ENCODE assay signal across 22 cellular contexts in genomic region chr11:2204361-2205213, GRCh38. TPM values are rescaled to one million over a fixed set of nuclear protein-coding genes. Genes with fewer than 3 reads are reported as not detected.
DNase-seq lines count a peak whose midpoint lies in the region; ATAC-seq and TF ChIP-seq lines count a peak whose summit lies in the region.
"Had no signal": no experiment of that assay in that cellular context is flagged by ENCODE, and none has a peak within 500 bp of the region (broad histone marks: within the 10 kb centered on the region; RNA-seq: fewer than 3 reads in every experiment).

No MANE protein-coding gene starts in this region.

- H3K9me3 Mint-ChIP-seq in chondrocyte (ENCODE audit: low read depth), result peaks cover 10% of the 10 kb centered on the region
- H3K9me3 Mint-ChIP-seq: H9 had no signal

- H2BK5ac ChIP-seq in mesenchymal stem cell (ENCODE audit: low read depth, low read length, poor library complexity, severe bottlenecking), result no peak overlapping the region

- H3K4me1 ChIP-seq in right atrium auricular region (no peaks in the 10 kb centered on the region), mesenchymal stem cell (ENCODE audit: control insufficient read depth, insufficient read depth, low read depth, low read length) (peaks cover 20% of the 10 kb centered on the region), upper lobe of left lung (peaks cover 0 to 6% (median 0%) of the 10 kb centered on the region in 4 donors)
- H3K4me1 ChIP-seq: testis had no signal

- H3K36me3 ChIP-seq in right atrium auricular region, result no peaks in the 10 kb centered on the region
- H3K36me3 ChIP-seq in mesenchymal stem cell (ENCODE audit: control insufficient read depth in 1 of 2, insufficient read depth in 2 of 2, low read depth in 1 of 2, low read length in 2 of 2), result no peaks in the 10 kb centered on the region
- no peaks in the 10 kb centered on the region for H3K36me3 ChIP-seq in upper lobe of left lung

- H3K27me3 Mint-ChIP-seq in chondrocyte (ENCODE audit: low read depth), result peaks cover 9% of the 10 kb centered on the region

- H4K8ac ChIP-seq in mesenchymal stem cell (ENCODE audit: low read length), result no peak overlapping the region

- H3K4me3 ChIP-seq in right atrium auricular region (no peak overlapping the region), mesenchymal stem cell (ENCODE audit: insufficient read depth in 1 of 2, low read depth in 1 of 2, low read length in 2 of 2) (no peak overlapping the region), upper lobe of left lung (no peak overlapping the region)
- H3K4me3 ChIP-seq: lung, testis had no signal

- H2AFZ ChIP-seq in mesenchymal stem cell (ENCODE audit: low read depth, low read length), result no peak overlapping the region

- no peaks in the 10 kb centered on the region for H3K79me1 ChIP-seq in mesenchymal stem cell (replicated peaks; ENCODE audit: low read length, poor library complexity, severe bottlenecking)

- peak overlapping the region; percentile 18 for H4K91ac ChIP-seq in mesenchymal stem cell (ENCODE audit: low read length)

- no peak for TF ChIP-seq EP300 in upper lobe of left lung (IDR thresholded peaks at IDR 0.05)

- intact Hi-C loops in cardiac septum (cut with DNase I), result no loop called here

- no peaks in the 10 kb centered on the region for H3K4me1 Mint-ChIP-seq in chondrocyte (ENCODE audit: low read depth)
- H3K4me1 Mint-ChIP-seq: central memory CD8-positive, alpha-beta T cell; H9 had no signal

- WGBS in mesenchymal stem cell, result 88% methylated on average over 21 of the region's 21 CpGs
- 96% methylated on average over 4 to 21 of the region's 21 CpGs for WGBS in upper lobe of left lung, 2 donors

- no peak overlapping the region for H3K14ac ChIP-seq in mesenchymal stem cell (ENCODE audit: low read length in 2 of 2)

- no peak overlapping the region for H3K18ac ChIP-seq in mesenchymal stem cell (ENCODE audit: low read depth in 1 of 2, low read length in 2 of 2)

- no peak overlapping the region for H3K4me3 Mint-ChIP-seq in chondrocyte (ENCODE audit: unreplicated experiment)
- H3K4me3 Mint-ChIP-seq: central memory CD8-positive, alpha-beta T cell; H9; nephron had no signal

- H3K4me2 ChIP-seq in mesenchymal stem cell (ENCODE audit: low read length, poor library complexity, severe bottlenecking), result no peak overlapping the region

- no peak overlapping the region for H2BK12ac ChIP-seq in mesenchymal stem cell (ENCODE audit: low read length in 2 of 2)

- H3K9me3 ChIP-seq in right atrium auricular region (no peaks in the 10 kb centered on the region), mesenchymal stem cell (ENCODE audit: control insufficient read depth, low read length) (peaks cover 5% of the 10 kb centered on the region), upper lobe of left lung (no peaks in the 10 kb centered on the region)
- H3K9me3 ChIP-seq: testis had no signal

- H2AK5ac ChIP-seq in mesenchymal stem cell (ENCODE audit: low read length, severe bottlenecking), result no peak overlapping the region

- no peak for TF ChIP-seq POLR2A in upper lobe of left lung (IDR thresholded peaks at IDR 0.05)

- no peak overlapping the region for H3K23ac ChIP-seq in mesenchymal stem cell (ENCODE audit: low read length in 2 of 2)

- no peak overlapping the region for H3K27ac Mint-ChIP-seq in chondrocyte (ENCODE audit: unreplicated experiment)
- H3K27ac Mint-ChIP-seq: H9, nephron had no signal

- no peak overlapping the region for H2BK120ac ChIP-seq in mesenchymal stem cell (ENCODE audit: low read depth, low read length)

- ATAC-seq in upper lobe of left lung (ENCODE audit: low FRiP score in 2 of 2) (no peak), GM18511 (IDR thresholded peaks at IDR 0.05; ENCODE audit: unreplicated experiment) (no peak)

- TF ChIP-seq CTCF in right atrium auricular region (IDR thresholded peaks at IDR 0.05) (no peak), chondrocyte (IDR thresholded peaks at IDR 0.05) (no peak), upper lobe of left lung (IDR thresholded peaks at IDR 0.05) (no peak), GM20000 (IDR thresholded peaks at IDR 0.05; ENCODE audit: extremely low read depth, missing control alignments) (no peak)

- DNase-seq in cardiac septum (ENCODE audit: low spot score) (peak; percentile 66), right atrium auricular region (ENCODE audit: low spot score) (no peak), chondrocyte (ENCODE audit: low spot score) (peak; percentile 68), mesenchymal stem cell (no peak), upper lobe of left lung (peak; percentile 17 to 58), GM20000 (ENCODE audit: low spot score) (no peak), NCI-H1417 (lab: John Stamatoyannopoulos, UW) (no peak)
- DNase-seq: activated CD4-positive, CD25-positive, alpha-beta regulatory T cell; AML-193; DMS 273 treated with DMSO at 0.1 percent for 48 hours; foreskin melanocyte; NCI-H345; stimulated activated CD4-positive, alpha-beta T cell treated with anti-CD3 and anti-CD28 coated beads, Interleukin-4, amount 100 ng/mL, for 1 hour; stimulated activated CD8-positive, alpha-beta memory T cell treated with anti-CD3 and anti-CD28 coated beads, Interleukin-4, amount 100 ng/mL, for 48 hours; testis had no signal

- no peak overlapping the region for H3K4ac ChIP-seq in mesenchymal stem cell (ENCODE audit: low read depth in 1 of 2, low read length in 2 of 2)

- H3K27ac ChIP-seq in right atrium auricular region, result no peak overlapping the region
- H3K27ac ChIP-seq in mesenchymal stem cell (ENCODE audit: low read length, poor library complexity, severe bottlenecking), result no peak overlapping the region
- H3K27ac ChIP-seq in upper lobe of left lung, result no peak overlapping the region
- H3K27ac ChIP-seq: testis had no signal

- no peak overlapping the region for H2BK15ac ChIP-seq in mesenchymal stem cell (ENCODE audit: low read depth, poor library complexity, severe bottlenecking)

- peaks cover 1% of the 10 kb centered on the region for H3K36me3 Mint-ChIP-seq in chondrocyte (ENCODE audit: low read depth)

- H3K9ac ChIP-seq in mesenchymal stem cell (ENCODE audit: low read length), result no peak overlapping the region

- no peaks in the 10 kb centered on the region for H3K27me3 ChIP-seq in right atrium auricular region
- H3K27me3 ChIP-seq in mesenchymal stem cell (ENCODE audit: control insufficient read depth in 1 of 2, insufficient read depth in 1 of 2, low read length in 2 of 2), result peaks cover 23 to 29% of the 10 kb centered on the region in 2 experiments
- no peaks in the 10 kb centered on the region for H3K27me3 ChIP-seq in upper lobe of left lung
- H3K27me3 ChIP-seq: testis had no signal

RNA-seq across cellular contexts. Expression of gene TH, which starts 33.0 kb away (rescaled TPM):
- not detected for total RNA-seq in cardiac septum
- not detected for total RNA-seq in right atrium auricular region
- total RNA-seq in chondrocyte, result not detected in 3 replicates
- not detected for polyA plus RNA-seq in mesenchymal stem cell (2013, experiment 1 of 2)
- not detected for polyA plus RNA-seq in mesenchymal stem cell (2013, experiment 2 of 2)
- total RNA-seq in upper lobe of left lung, result not detected
- total RNA-seq: H9 had no signal

RNA-seq across cellular contexts. Expression of gene INS, which starts 43.6 kb away (rescaled TPM):
- total RNA-seq in cardiac septum, result not detected
- total RNA-seq in right atrium auricular region, result not detected
- total RNA-seq in chondrocyte, result not detected in 3 replicates
- not detected for polyA plus RNA-seq in mesenchymal stem cell (2013, experiment 1 of 2)
- polyA plus RNA-seq in mesenchymal stem cell (2013, experiment 2 of 2), result not detected
- total RNA-seq in upper lobe of left lung, result under 1 TPM in 1 of 6 donors, not detected in 5; 0.67 TPM
- total RNA-seq: H9, lung, M059J, renal cortical epithelial cell, testis had no signal

Comparison
In these comparisons a context has a peak if more than half of its experiments do, and no peak if none do; other contexts are left out.
1. DNase-seq: peak in cardiac septum (single experiment), chondrocyte (single experiment) and upper lobe of left lung (2 of 2); none in right atrium auricular region (single experiment), mesenchymal stem cell (single experiment), GM20000 (single experiment) and NCI-H1417 (0 of 3).